ENCODE assay signal across 29 cellular contexts in the genomic region with DNA sequence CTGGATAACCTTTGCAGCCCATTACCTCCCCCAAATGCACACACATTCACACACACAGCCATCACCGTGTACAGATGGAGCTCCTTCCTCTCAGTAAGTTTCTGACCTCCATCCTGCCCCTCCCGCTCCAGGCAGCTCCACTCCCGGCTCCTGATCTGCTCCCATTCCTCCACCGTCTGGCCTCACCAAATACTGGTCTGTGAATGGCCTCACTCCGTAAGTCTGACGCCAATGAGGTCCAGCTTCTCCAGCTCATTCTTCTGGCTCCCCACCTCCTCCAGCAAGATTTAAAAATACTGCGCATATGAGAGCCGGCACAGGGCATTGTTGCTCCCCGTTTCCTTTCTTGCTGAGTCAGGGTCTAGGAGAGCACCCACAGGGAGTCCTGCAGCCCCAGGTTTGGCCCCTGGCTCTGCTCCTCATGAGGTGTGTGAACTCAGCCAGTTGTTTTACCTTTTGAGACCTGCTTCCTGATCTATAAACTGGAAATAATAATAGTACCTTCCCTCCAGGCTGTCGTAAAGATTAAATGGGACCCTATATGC. TPM values are rescaled to one million over a fixed set of nuclear protein-coding genes. Genes with fewer than 3 reads are reported as not detected.
DNase-seq lines count a peak whose midpoint lies in the region; ATAC-seq and TF ChIP-seq lines count a peak whose summit lies in the region.
"Had no signal": no experiment of that assay in that cellular context is flagged by ENCODE, and none has a peak within 500 bp of the region (broad histone marks: within the 10 kb centered on the region; RNA-seq: fewer than 3 reads in every experiment).

No MANE protein-coding gene starts in this region.

- WGBS in body of pancreas, 2 donors: 41 to 54% methylated on average over 10 of the region's 10 CpGs

- H3K27me3 Mint-ChIP-seq in osteocyte (ENCODE audit: unreplicated experiment) (peaks cover 23% of the 10 kb centered on the region), nephron progenitor cell (ENCODE audit: low read depth, poor library complexity) (peaks cover 33% of the 10 kb centered on the region)

- peak; percentile 48 for DNase-seq in H7
- DNase-seq in activated CD8-positive, alpha-beta memory T cell treated with anti-CD3 and anti-CD28 coated beads, Interleukin-2, amount 50 U/mL, for 48 hours: peak; percentile 23
- peak; percentile 65 for DNase-seq in fibroblast of the aortic adventitia (ENCODE audit: low read depth)
- DNase-seq in osteocyte (ENCODE audit: extremely low spot score, unreplicated experiment): peak; percentile 60
- no peak for DNase-seq in stimulated activated naive CD4-positive, alpha-beta T cell treated with Interleukin-2 at 50 U/mL for 16 hours (lab: John Stamatoyannopoulos, UW)
- no peak for DNase-seq in nephron progenitor cell
- no peak for DNase-seq in body of pancreas
- DNase-seq in HCEC 1CT: no peak
- DNase-seq: activated CD4-positive, alpha-beta T cell treated with anti-CD3 and anti-CD28 coated beads for 36 hours; activated naive CD4-positive, alpha-beta T cell treated with Interleukin-2 at 50 U/mL for 16 hours; activated T-cell treated with anti-CD3 and anti-CD28 coated beads, Interleukin-2, amount 50 U/mL, for 72 hours; brain microvascular endothelial cell; COR-L47; DMS79 treated with DMSO at 0.1 percent for 48 hours; effector CD4-positive, alpha-beta T cell; foreskin melanocyte; GF-D8; HFFc6; NCI-H1048; NCI-H1694 treated with DMSO at 0.1 percent for 48 hours; Right ventricle myocardium superior; stimulated activated CD4-positive, alpha-beta T cell treated with anti-CD3 and anti-CD28 coated beads, Interleukin-1b, Interleukin-23, amount 100 ng/mL, for 48 hours; stimulated activated CD8-positive, alpha-beta memory T cell treated with anti-CD3 and anti-CD28 coated beads, Interleukin-4, amount 100 ng/mL, for 48 hours; upper lobe of left lung had no signal

- TF ChIP-seq CTCF in fibroblast of the aortic adventitia (IDR thresholded peaks at IDR 0.05; ENCODE audit: insufficient read depth, low read length) (no peak), osteocyte (IDR thresholded peaks at IDR 0.05) (no peak), nephron progenitor cell (IDR thresholded peaks at IDR 0.05) (no peak), body of pancreas (IDR thresholded peaks at IDR 0.05) (no peak)

- H3K9me3 Mint-ChIP-seq in osteocyte (ENCODE audit: unreplicated experiment): no peaks in the 10 kb centered on the region
- no peaks in the 10 kb centered on the region for H3K9me3 Mint-ChIP-seq in nephron progenitor cell
- H3K9me3 Mint-ChIP-seq: activated T-cell treated with anti-CD3 and anti-CD28 coated beads, Interleukin-2, amount 50 U/mL, for 72 hours; HFFc6; T-helper 2 cell treated with Interferon-gamma antibody and Interleukin-4, amounts not matched to agents 5 μg/mL and 100 μg/mL, for 36 hours had no signal

- H3K27ac Mint-ChIP-seq in osteocyte (ENCODE audit: unreplicated experiment) (no peak overlapping the region), nephron progenitor cell (no peak overlapping the region)
- H3K27ac Mint-ChIP-seq: activated CD4-positive, alpha-beta T cell treated with anti-CD3 and anti-CD28 coated beads for 36 hours; activated T-cell treated with anti-CD3 and anti-CD28 coated beads, Interleukin-2, amount 50 U/mL, for 72 hours; HFFc6; T-helper 2 cell treated with Interferon-gamma antibody and Interleukin-4, amounts not matched to agents 5 μg/mL and 100 μg/mL, for 36 hours had no signal

- ATAC-seq in body of pancreas: no peak
- ATAC-seq: activated CD4-positive, alpha-beta T cell treated with anti-CD3 and anti-CD28 coated beads for 36 hours had no signal

- H3K9me3 ChIP-seq in body of pancreas: no peaks in the 10 kb centered on the region
- H3K9me3 ChIP-seq: adrenal gland; BLaER1 treated with 17β-estradiol and CSF1 and Interleukin-3, amounts not matched to agents 10 nM and 100 nM; upper lobe of left lung had no signal

- H3K27me3 ChIP-seq in H7 (ENCODE audit: control insufficient read depth, insufficient read depth, low read length) (0 out of 2 replicates have a peak, but pooled peaks cover 2% of the 10 kb centered on the region), body of pancreas (no peaks in the 10 kb centered on the region)
- H3K27me3 ChIP-seq: adrenal gland; BLaER1 treated with 17β-estradiol and CSF1 and Interleukin-3, amounts not matched to agents 10 nM and 100 nM; upper lobe of left lung had no signal

- H3K4me3 ChIP-seq in H7 (ENCODE audit: insufficient read depth, low read depth, low read length) (no peak overlapping the region), fibroblast of the aortic adventitia (ENCODE audit: low read depth, low read length) (no peak overlapping the region), body of pancreas (no peak overlapping the region)
- H3K4me3 ChIP-seq: adrenal gland; BLaER1 treated with 17β-estradiol and CSF1 and Interleukin-3, amounts not matched to agents 10 nM and 100 nM; smooth muscle cell; upper lobe of left lung had no signal

- H3K4me1 Mint-ChIP-seq in osteocyte (ENCODE audit: unreplicated experiment) (peaks cover 14% of the 10 kb centered on the region), nephron progenitor cell (peaks cover 16% of the 10 kb centered on the region)
- H3K4me1 Mint-ChIP-seq: activated CD4-positive, alpha-beta T cell treated with anti-CD3 and anti-CD28 coated beads for 36 hours had no signal

- intact Hi-C loops in body of pancreas (cut with DNase I): no loop called here

- no peaks in the 10 kb centered on the region for H3K36me3 Mint-ChIP-seq in osteocyte (ENCODE audit: unreplicated experiment)
- no peaks in the 10 kb centered on the region for H3K36me3 Mint-ChIP-seq in nephron progenitor cell (ENCODE audit: low read depth)

- TF ChIP-seq POLR2A in body of pancreas (IDR thresholded peaks at IDR 0.05): no peak

- H3K4me3 Mint-ChIP-seq in osteocyte (ENCODE audit: unreplicated experiment) (no peak overlapping the region), nephron progenitor cell (no peak overlapping the region)
- H3K4me3 Mint-ChIP-seq: activated CD4-positive, alpha-beta T cell treated with anti-CD3 and anti-CD28 coated beads for 36 hours; activated T-cell treated with anti-CD3 and anti-CD28 coated beads, Interleukin-2, amount 50 U/mL, for 72 hours; HFFc6; T-helper 2 cell treated with Interferon-gamma antibody and Interleukin-4, amounts not matched to agents 5 μg/mL and 100 μg/mL, for 36 hours had no signal

- no peak overlapping the region for H3K27ac ChIP-seq in body of pancreas
- H3K27ac ChIP-seq: BLaER1 treated with 17β-estradiol and CSF1 and Interleukin-3, amounts not matched to agents 10 nM and 100 nM; brain microvascular endothelial cell; HL-60; upper lobe of left lung had no signal

- H3K4me1 ChIP-seq in body of pancreas: peaks cover 10% of the 10 kb centered on the region

- no peaks in the 10 kb centered on the region for H3K36me3 ChIP-seq in H7 (replicated peaks; ENCODE audit: control insufficient read depth, insufficient read depth, low read length)
- no peaks in the 10 kb centered on the region for H3K36me3 ChIP-seq in body of pancreas (replicated peaks in 1 of 2; ENCODE audit: insufficient read depth in 1 of 2, low read depth in 2 of 2)
- H3K36me3 ChIP-seq: adrenal gland; BLaER1 treated with 17β-estradiol and CSF1 and Interleukin-3, amounts not matched to agents 10 nM and 100 nM; brain microvascular endothelial cell; upper lobe of left lung had no signal

RNA-seq across cellular contexts. Expression of a gene that starts 14.0 kb away (rescaled TPM):
- 14.6 and 16.4 TPM in 2 replicates for total RNA-seq in H7 (2014; rRNA removed; shearing (Covaris generic))
- total RNA-seq in fibroblast of the aortic adventitia (ENCODE audit: low replicate concordance) (18.2 and 19.2 TPM in 2 replicates), osteocyte (7.8 and 8.7 TPM in 2 replicates), body of pancreas (1 to 10 TPM; 2.9 to 8.6 TPM)

Comparison
In these comparisons a context has a peak if more than half of its experiments do, and no peak if none do; other contexts are left out.
1. DNase-seq: peak in H7 (single experiment), activated CD8-positive, alpha-beta memory T cell treated with anti-CD3 and anti-CD28 coated beads, Interleukin-2, amount 50 U/mL, for 48 hours (single experiment), fibroblast of the aortic adventitia (single experiment) and osteocyte (single experiment); none in stimulated activated naive CD4-positive, alpha-beta T cell treated with Interleukin-2 at 50 U/mL for 16 hours (single experiment), nephron progenitor cell (single experiment), body of pancreas (0 of 4) and HCEC 1CT (single experiment).